ENCODE assay signal across 8 cellular contexts in genomic region chr12:96906498-96906848, GRCh38. TPM values are rescaled to one million over a fixed set of nuclear protein-coding genes. Genes with fewer than 3 reads are reported as not detected.
DNase-seq lines count a peak whose midpoint lies in the region; ATAC-seq and TF ChIP-seq lines count a peak whose summit lies in the region.

No MANE protein-coding gene starts in this region.

- H3K9me3 Mint-ChIP-seq in natural killer cell, result no peaks in the 10 kb centered on the region

- intact Hi-C loops in natural killer cell (cut with micrococcal nuclease), result loop anchor here (5.0 kb wide), 2 partner anchors 504 to 869 kb away; partner anchors contain the start of genes CDK17 and LTA4H

- ATAC-seq in natural killer cell (no peak), HG02798 (IDR thresholded peaks at IDR 0.05; ENCODE audit: poor library complexity, unreplicated experiment) (no peak), HG02981 (IDR thresholded peaks at IDR 0.05; ENCODE audit: unreplicated experiment) (no peak), GM18517 (IDR thresholded peaks at IDR 0.05; ENCODE audit: unreplicated experiment) (no peak)

- DNase-seq in AG10803 (ENCODE audit: low read depth) (no peak), MG63 (no peak), natural killer cell (no peak), ACHN (no peak)

- H3K4me3 ChIP-seq in AG10803 (ENCODE audit: low read length) (peak overlapping the region; percentile 81), MG63 (peak overlapping the region; percentile 85)

- H3K27me3 ChIP-seq in MG63, result no peaks in the 10 kb centered on the region

- peaks cover 42 to 46% of the 10 kb centered on the region in 2 donors for H3K4me1 Mint-ChIP-seq in natural killer cell

- H3K36me3 Mint-ChIP-seq in natural killer cell, result no peaks in the 10 kb centered on the region

- in situ Hi-C loops in ACHN (cut with HindIII; ENCODE audit: low pct_ligation_motif_present, low pct_unique_long_range_greater_than_20kb, low sequenced_read_pairs), result no loop called here

- peak overlapping the region; percentile 97 for H3K4me3 Mint-ChIP-seq in natural killer cell

- H3K9me3 ChIP-seq in MG63, result no peaks in the 10 kb centered on the region

- peak overlapping the region; percentile 97 to 98 for H3K27ac Mint-ChIP-seq in natural killer cell

- peaks cover 14% of the 10 kb centered on the region; the same call in 1 of the 2 replicates for H3K36me3 ChIP-seq in MG63

- TF ChIP-seq CTCF in AG10803 (conservative IDR thresholded peaks at IDR 0.05; ENCODE audit: low read length), result no peak
- TF ChIP-seq CTCF in natural killer cell (IDR thresholded peaks at IDR 0.05), result no peak

- H3K27ac ChIP-seq in cingulate gyrus (ENCODE audit: low read depth, low read length), result peak overlapping the region; percentile 10

- H3K27me3 Mint-ChIP-seq in natural killer cell (ENCODE audit: low read depth in 2 of 2), result peaks cover 0 to 3% of the 10 kb centered on the region in 2 donors

RNA-seq across cellular contexts. Expression of gene NEDD1, which starts 0.6 kb away (rescaled TPM):
- total RNA-seq in MG63 (2014; rRNA removed; shearing (Covaris generic); ENCODE audit: low replicate concordance), result 32.2 and 118 TPM in 2 replicates
- 10 to 100 TPM; 26.4 to 30.6 (median 29.2) TPM for total RNA-seq in natural killer cell
